In genomic region chr7:23475579-23475844, GRCh38 we compare ENCODE assay signal across 15 cellular contexts. TPM values are rescaled to one million over a fixed set of nuclear protein-coding genes. Genes with fewer than 3 reads are reported as not detected.
DNase-seq lines count a peak whose midpoint lies in the region; ATAC-seq, FAIRE-seq and TF ChIP-seq lines count a peak whose summit lies in the region.
"Had no signal": no experiment of that assay in that cellular context is flagged by ENCODE, and none has a peak within 500 bp of the region (broad histone marks: within the 10 kb centered on the region; RNA-seq: fewer than 3 reads in every experiment).

No MANE protein-coding gene starts in this region.

- TF ChIP-seq EP300 in A549 (IDR thresholded peaks at IDR 0.05) (no peak), sigmoid colon (IDR thresholded peaks at IDR 0.05) (no peak)

- H3K4me1 ChIP-seq in A549 (peaks cover 34% of the 10 kb centered on the region), H9 (ENCODE audit: insufficient read depth, low read length) (no peaks in the 10 kb centered on the region; the same call in 1 of the 2 replicates), PC-3 (ENCODE audit: insufficient read depth, low read length) (peaks cover 13% of the 10 kb centered on the region), sigmoid colon (peaks cover 0 to 27% (median 24%) of the 10 kb centered on the region in 4 donors)
- H3K4me1 ChIP-seq: testis had no signal

- no peaks in the 10 kb centered on the region for H3K9me2 ChIP-seq in PC-3 (replicated peaks; ENCODE audit: low read length)

- peak overlapping the region; percentile 80 for H3K4me3 ChIP-seq in A549
- H3K4me3 ChIP-seq in PC-3 (ENCODE audit: low read length): peak overlapping the region; percentile 63; the same call in 1 of the 2 replicates
- H3K4me3 ChIP-seq in fibroblast of pulmonary artery (replicated peaks; ENCODE audit: low read depth, low read length): peak overlapping the region; percentile 72
- H3K4me3 ChIP-seq in sigmoid colon: no peak overlapping the region

- H3K9ac ChIP-seq in H9 (ENCODE audit: extremely low read depth, insufficient read length, low read length) (peak overlapping the region; percentile 97), PC-3 (ENCODE audit: low read length) (peak overlapping the region; percentile 62)

- H4K91ac ChIP-seq in H9 (ENCODE audit: insufficient read length, low read depth, low read length): no peak overlapping the region

- H3K56ac ChIP-seq in H9 (ENCODE audit: insufficient read length, low read depth, low read length): no peak overlapping the region

- H3K4me1 Mint-ChIP-seq in H9: peaks cover 28 to 31% of the 10 kb centered on the region in 2 experiments

- CTCF ChIA-PET in A549 (lab: Yijun Ruan, JAX): interaction anchor here (0.6 kb wide), 1 partner anchor 202 kb away, joined by 3 read pairs; no protein-coding TSS in a partner anchor
- CTCF ChIA-PET in PC-3 (lab: Charles Lee): no interaction called here

- H3K14ac ChIP-seq in H9 (ENCODE audit: insufficient read depth, low read length): no peak overlapping the region

- no peak overlapping the region for H2BK15ac ChIP-seq in H9 (ENCODE audit: low read depth, low read length)

- H2BK20ac ChIP-seq in H9 (ENCODE audit: low read depth, low read length, poor library complexity, severe bottlenecking): no peak overlapping the region

- TF ChIP-seq CTCF in A549 (IDR thresholded peaks at IDR 0.05) (no peak), H9 (conservative IDR thresholded peaks at IDR 0.05) (no peak), PC-3 (conservative IDR thresholded peaks at IDR 0.05; ENCODE audit: low read depth, low read length) (no peak), fibroblast of pulmonary artery (IDR thresholded peaks at IDR 0.05; ENCODE audit: low read length, missing control alignments) (no peak), sigmoid colon (IDR thresholded peaks at IDR 0.05) (no peak)

- TF ChIP-seq POLR2A in A549 (IDR thresholded peaks at IDR 0.05; ENCODE audit: low read length) (no peak), sigmoid colon (IDR thresholded peaks at IDR 0.05) (no peak)

- no peak for FAIRE-seq in A549 (lab: Jason Lieb, UNC)

- no peak overlapping the region for H3K18ac ChIP-seq in H9 (ENCODE audit: insufficient read length, low read depth, low read length)

- H3K27me3 Mint-ChIP-seq in H9 (ENCODE audit: low read depth): no peaks in the 10 kb centered on the region

- H3K9me3 ChIP-seq in A549 (no peaks in the 10 kb centered on the region), H9 (ENCODE audit: control insufficient read depth, low read depth, low read length) (no peaks in the 10 kb centered on the region), PC-3 (ENCODE audit: low read length) (no peaks in the 10 kb centered on the region), sigmoid colon (no peaks in the 10 kb centered on the region)
- H3K9me3 ChIP-seq: testis had no signal

- H2BK5ac ChIP-seq in H9 (ENCODE audit: insufficient read length, low read length): no peak overlapping the region

- no TSS peak for BruUV-seq in PC-3 (replicated peaks; lab: Mats Ljungman, UMichigan)

- POLR2A ChIA-PET in A549 (lab: Yijun Ruan, JAX): interaction anchor here (1.3 kb wide), 1 partner anchor 11 kb away, joined by 3 read pairs; no protein-coding TSS in a partner anchor
- POLR2A ChIA-PET in PC-3 (lab: Charles Lee; ENCODE audit: unreplicated experiment): no interaction called here

- H3T11ph ChIP-seq in H9 (ENCODE audit: low read length): no peak overlapping the region

- peaks cover 14% of the 10 kb centered on the region for H3K23me2 ChIP-seq in H9 (ENCODE audit: insufficient read length, low read depth, low read length, poor library complexity, severe bottlenecking)

- peak overlapping the region; percentile 99 to 100 (median 99); a peak in 6 of 7 replicates for H3K27ac Mint-ChIP-seq in H9
- H3K27ac Mint-ChIP-seq: activated CD4-positive, alpha-beta memory T cell treated with anti-CD3 and anti-CD28 coated beads, Interleukin-2, amount 10 ng/mL, durations not matched to agents 7 days and 5 days; activated T-helper 2 cell treated with anti-CD3 and anti-CD28 coated beads, Interferon-gamma antibody, Interleukin-2, Interleukin-4, amounts not matched to agents 10 μg/mL and 5 μg/mL and 100 μg/mL, durations not matched to agents 14 hours and 24 hours and 36 hours had no signal

- DNase-seq in A549 (ENCODE audit: low read depth in 1 of 2, low spot score in 1 of 2): no peak
- no peak for DNase-seq in H9
- no peak for DNase-seq in PC-3
- no peak for DNase-seq in fibroblast of pulmonary artery (ENCODE audit: low read depth)
- no peak for DNase-seq in HCEC 1CT
- no peak for DNase-seq in retina
- DNase-seq in dedifferentiated amniotic fluid mesenchymal stem cell (ENCODE audit: extremely low spot score): no peak
- no peak for DNase-seq in sigmoid colon
- DNase-seq: activated CD4-positive, alpha-beta memory T cell treated with anti-CD3 and anti-CD28 coated beads, Interleukin-2, amount 10 ng/mL, durations not matched to agents 7 days and 5 days; aorta; NCI-H1105; NCI-H226; stimulated activated CD4-positive, alpha-beta T cell treated with anti-CD3 and anti-CD28 coated beads, Interleukin-15, amount 100 ng/mL, for 24 hours; testis had no signal

- H3K9me3 Mint-ChIP-seq in H9: no peaks in the 10 kb centered on the region; a peak in 2 of 5 replicates
- H3K9me3 Mint-ChIP-seq: activated CD4-positive, alpha-beta memory T cell treated with anti-CD3 and anti-CD28 coated beads, Interleukin-2, amount 10 ng/mL, durations not matched to agents 7 days and 5 days; activated T-helper 2 cell treated with anti-CD3 and anti-CD28 coated beads, Interferon-gamma antibody, Interleukin-2, Interleukin-4, amounts not matched to agents 10 μg/mL and 5 μg/mL and 100 μg/mL, durations not matched to agents 14 hours and 24 hours and 36 hours had no signal

- H3K4ac ChIP-seq in H9 (ENCODE audit: low read depth, low read length): no peak overlapping the region

- H4K5ac ChIP-seq in H9 (ENCODE audit: insufficient read length, low read depth, low read length): no peak overlapping the region

- TF ChIP-seq RAD21 in A549 (conservative IDR thresholded peaks at IDR 0.05 in 1 of 2, IDR thresholded peaks at IDR 0.05 in 1 of 2): no peak

- H4K8ac ChIP-seq in H9 (replicated peaks; ENCODE audit: insufficient read length, low read depth, low read length): no peak overlapping the region

- H3K79me2 ChIP-seq in H9 (ENCODE audit: insufficient read depth, low read length) (peaks cover 12% of the 10 kb centered on the region; the same call in 1 of the 2 replicates), PC-3 (ENCODE audit: low read length) (peaks cover 17% of the 10 kb centered on the region)

- intact Hi-C loops in PC-3 (cut with micrococcal nuclease): no loop called here
- intact Hi-C loops in sigmoid colon (cut with DNase I): loop anchor here (10.0 kb wide), 3 partner anchors 59 to 1099 kb away; partner anchors contain the start of genes PALS2 and TRA2A

- peak overlapping the region; percentile 91 to 99 for H3K4me3 Mint-ChIP-seq in H9

- no peak overlapping the region for H3K23ac ChIP-seq in H9 (ENCODE audit: insufficient read length, low read depth, low read length)

- H3K4me2 ChIP-seq in A549: peak overlapping the region; percentile 89
- no peak overlapping the region for H3K4me2 ChIP-seq in H9 (ENCODE audit: insufficient read depth, insufficient read length, low read length)
- H3K4me2 ChIP-seq in PC-3 (ENCODE audit: low read length): peak overlapping the region; percentile 70

- no peak overlapping the region for H2BK120ac ChIP-seq in H9 (ENCODE audit: low read depth, low read length, poor library complexity, severe bottlenecking)

- H2AFZ ChIP-seq in H9 (ENCODE audit: low read length) (no peak overlapping the region), PC-3 (ENCODE audit: low read length) (no peak overlapping the region)

- ATAC-seq in A549 (no peak), PC-3 (no peak)

- H4K20me1 ChIP-seq in H9 (ENCODE audit: control insufficient read depth, insufficient read depth, insufficient read length) (no peaks in the 10 kb centered on the region), PC-3 (ENCODE audit: low read length) (no peaks in the 10 kb centered on the region)

- H3K79me1 ChIP-seq in H9 (ENCODE audit: insufficient read depth, low read depth, low read length, poor library complexity, severe bottlenecking): no peaks in the 10 kb centered on the region

- H2AK5ac ChIP-seq in H9 (ENCODE audit: insufficient read length, low read length): no peak overlapping the region

- no peaks in the 10 kb centered on the region; a peak in 2 of 7 replicates for H3K36me3 Mint-ChIP-seq in H9 (ENCODE audit: insufficient read depth in 1 of 3, low read depth in 3 of 3)

- no peak overlapping the region for H2BK12ac ChIP-seq in H9 (ENCODE audit: insufficient read length, low read depth, low read length)

- H3K27ac ChIP-seq in A549 (peak overlapping the region in 1 of 2 experiments; percentile 94; a peak in 3 of 6 replicates), H9 (ENCODE audit: insufficient read length, low read depth, low read length) (no peak overlapping the region), PC-3 (ENCODE audit: low read length) (no peak overlapping the region), sigmoid colon (no peak overlapping the region)

- no peaks in the 10 kb centered on the region for H3K27me3 ChIP-seq in H9 (ENCODE audit: insufficient read depth, low read length)
- H3K27me3 ChIP-seq in PC-3 (ENCODE audit: low read length): peaks cover 24% of the 10 kb centered on the region; the same call in 1 of the 2 replicates
- H3K27me3 ChIP-seq in sigmoid colon: peaks cover 63 to 99% (median 96%) of the 10 kb centered on the region in 3 donors
- H3K27me3 ChIP-seq: testis had no signal

- H3K36me3 ChIP-seq in PC-3 (ENCODE audit: low read depth, low read length) (no peaks in the 10 kb centered on the region), sigmoid colon (no peaks in the 10 kb centered on the region)

- H3F3A ChIP-seq in PC-3 (ENCODE audit: low read length, unreplicated experiment): no peaks in the 10 kb centered on the region

RNA-seq across cellular contexts. Expression of gene IGF2BP3, which starts 5.2 kb away (rescaled TPM):
- polyA plus RNA-seq in A549 (2011; rRNA removed) (47.2 and 62.0 TPM in 2 replicates), A549 (2017; fragmentation: RNase III; extraction: RNeasy Plus Mini Kit Qiagen cat#74134 plus additional on column Dnase treatment) (26.7 to 30.4 TPM (median 30.1 TPM) in 3 replicates), sigmoid colon (1 to 10 TPM in 1 of 3 donors, not detected in 2; 1.2 TPM)
- polyA plus RNA-seq in A549 (2012; cell fraction: cytosol; rRNA removed): 12.0 and 12.1 TPM in 2 replicates
- 27.3 and 36.5 TPM in 2 replicates for polyA plus RNA-seq in A549 (2012; cell fraction: nucleus; rRNA removed)
- polyA minus RNA-seq in A549 (2011; rRNA and poly(A)+ RNA removed): 50.5 and 51.7 TPM in 2 replicates
- total RNA-seq in H9 (2021) (180 and 197 TPM in 2 replicates), PC-3 (2014; rRNA removed) (8.9 and 11.7 TPM in 2 replicates), sigmoid colon (1 to 10 TPM in 3 of 4 donors, under 1 TPM in 1; under 0.01 to 1.9 (median 1.4) TPM)

RNA-seq across cellular contexts. Expression of gene TRA2A, which starts 56.3 kb away (rescaled TPM):
- polyA plus RNA-seq in A549 (2011; rRNA removed): 85.5 and 90.8 TPM in 2 replicates
- 47.7 and 53.3 TPM in 2 replicates for polyA plus RNA-seq in A549 (2012; cell fraction: cytosol; rRNA removed)
- 25.0 and 42.5 TPM in 2 replicates for polyA plus RNA-seq in A549 (2012; cell fraction: nucleus; rRNA removed)
- 111 to 113 TPM (median 113 TPM) in 3 replicates for polyA plus RNA-seq in A549 (2017; fragmentation: RNase III; extraction: RNeasy Plus Mini Kit Qiagen cat#74134 plus additional on column Dnase treatment)
- polyA minus RNA-seq in A549 (2011; rRNA and poly(A)+ RNA removed): 80.3 and 83.0 TPM in 2 replicates
- total RNA-seq in H9 (2021): 164 and 169 TPM in 2 replicates
- 27.6 and 28.3 TPM in 2 replicates for total RNA-seq in PC-3 (2014; rRNA removed)
- 10 to 100 TPM; 37.0 to 84.5 (median 42.2) TPM for total RNA-seq in sigmoid colon
- 10 to 100 TPM; 34.2 to 57.7 (median 46.9) TPM for polyA plus RNA-seq in sigmoid colon

Comparison
In these comparisons a context has a peak if more than half of its experiments do, and no peak if none do; other contexts are left out.
1. H3K4me3 ChIP-seq: peak in A549 (single experiment), PC-3 (single experiment) and fibroblast of pulmonary artery (single experiment); none in sigmoid colon (0 of 4).
2. RNA of gene IGF2BP3, which starts 5.2 kb away (total RNA-seq): 180 to 197 TPM in H9; 8.9 to 11.7 TPM in PC-3 and under 0.01 to 1.9 TPM in sigmoid colon; every median in the first group is over 10 times any median in the second.